23 cellular contexts compared by ENCODE assay signal in the genomic region with DNA sequence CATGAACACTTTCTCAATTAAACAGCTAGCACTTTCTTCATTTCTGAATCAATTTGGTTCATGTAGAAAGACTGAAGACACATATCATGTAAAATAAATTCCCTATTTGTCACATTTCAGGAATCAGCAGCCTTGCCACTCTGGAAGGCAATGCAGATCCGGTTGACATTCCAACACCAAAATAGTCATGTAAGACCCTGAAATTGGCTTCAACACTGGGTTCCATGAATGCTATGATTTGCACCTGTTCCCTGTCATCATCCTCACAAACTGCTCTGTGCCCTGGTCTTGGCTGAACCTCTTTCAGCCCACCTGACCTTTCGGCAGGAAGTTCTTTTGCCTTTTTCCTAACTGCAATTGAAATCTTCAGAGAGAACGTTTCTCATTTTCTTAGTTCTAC.
DNase-seq lines count a peak whose midpoint lies in the region; ATAC-seq, FAIRE-seq and TF ChIP-seq lines count a peak whose summit lies in the region.
"Had no signal": no experiment of that assay in that cellular context is flagged by ENCODE, and none has a peak within 500 bp of the region (broad histone marks: within the 10 kb centered on the region; RNA-seq: fewer than 3 reads in every experiment).

No MANE protein-coding gene starts in this region.

- intact Hi-C loops in posterior vena cava (cut with DNase I): no loop called here

- H4K5ac ChIP-seq in H1 (ENCODE audit: insufficient read length, low read depth, low read length): no peak overlapping the region

- no peak for ATAC-seq in HG02763 (IDR thresholded peaks at IDR 0.05; ENCODE audit: unreplicated experiment)
- ATAC-seq: A549 had no signal

- H3K4me3 Mint-ChIP-seq in neural progenitor cell: no peak overlapping the region
- H3K4me3 Mint-ChIP-seq: CD14-positive monocyte; CD4-positive, alpha-beta T cell; CD8-positive, alpha-beta memory T cell; H9; HFFc6 had no signal

- H3F3A ChIP-seq in neural progenitor cell (ENCODE audit: low read depth): no peaks in the 10 kb centered on the region

- H3K4me3 ChIP-seq in H1 (ENCODE audit: extremely low read depth in 1 of 4, insufficient read depth in 2 of 4, low read depth in 3 of 4, low read length in 4 of 4): no peak overlapping the region
- H3K4me3 ChIP-seq in neural progenitor cell: no peak overlapping the region
- H3K4me3 ChIP-seq: A549; BLaER1 treated with 17β-estradiol and CSF1 and Interleukin-3, amounts not matched to agents 10 nM and 100 nM had no signal

- H2BK120ac ChIP-seq in H1 (replicated peaks; ENCODE audit: low read depth, low read length): no peak overlapping the region

- no peaks in the 10 kb centered on the region for H3K9me3 Mint-ChIP-seq in neural progenitor cell

- no peak overlapping the region for H3K4me2 ChIP-seq in H1 (ENCODE audit: insufficient read depth in 1 of 2, low read depth in 2 of 2, low read length in 2 of 2)
- H3K4me2 ChIP-seq in neural progenitor cell: no peak overlapping the region
- H3K4me2 ChIP-seq: A549; BLaER1 treated with 17β-estradiol and CSF1 and Interleukin-3, amounts not matched to agents 10 nM and 100 nM had no signal

- no peak overlapping the region for H3K56ac ChIP-seq in H1 (replicated peaks; ENCODE audit: insufficient read length, low read depth, low read length)

- H3K23ac ChIP-seq in H1 (ENCODE audit: insufficient read length): no peak overlapping the region

- H3K4ac ChIP-seq in H1 (replicated peaks; ENCODE audit: insufficient read length, low read depth, low read length): no peak overlapping the region

- WGBS in H1 (ENCODE audit: extremely low coverage in 1 of 2, insufficient coverage in 1 of 2, insufficient read length in 1 of 2, insufficient replicate concordance in 2 of 2, low coverage in 1 of 2, low lambda C conversion rate in 2 of 2, missing lambda C conversion rate in 1 of 2), 2 experiments: 77% methylated on average over 3 of the region's 3 CpGs; no CpG with 5 or more reads in 1 of the 2 experiments

- H3K36me3 Mint-ChIP-seq in neural progenitor cell: no peaks in the 10 kb centered on the region
- H3K36me3 Mint-ChIP-seq: CD14-positive monocyte; CD8-positive, alpha-beta memory T cell had no signal

- H3K27me3 ChIP-seq in H1 (replicated peaks in 1 of 4; ENCODE audit: control insufficient read depth in 3 of 4, extremely low read depth in 1 of 4, insufficient read depth in 3 of 4, low read length in 3 of 4) (no peaks in the 10 kb centered on the region), neural progenitor cell (no peaks in the 10 kb centered on the region)
- H3K27me3 ChIP-seq: BE2C; BLaER1 treated with 17β-estradiol and CSF1 and Interleukin-3, amounts not matched to agents 10 nM and 100 nM had no signal

- H2BK15ac ChIP-seq in H1 (ENCODE audit: low read length): no peak overlapping the region; the same call in 1 of the 2 replicates

- no peak overlapping the region for H3K18ac ChIP-seq in H1 (ENCODE audit: extremely low read depth, low read length)

- CTCF ChIA-PET in H1 (lab: Charles Lee; ENCODE audit: partially characterized antibody): no interaction called here

- H3K4me1 ChIP-seq in H1 (replicated peaks in 1 of 4; ENCODE audit: control insufficient read depth in 3 of 4, insufficient read depth in 4 of 4, low read length in 3 of 4) (no peaks in the 10 kb centered on the region; a peak in 1 of 7 replicates), neural progenitor cell (no peaks in the 10 kb centered on the region)
- H3K4me1 ChIP-seq: A549; BE2C; BLaER1 treated with 17β-estradiol and CSF1 and Interleukin-3, amounts not matched to agents 10 nM and 100 nM had no signal

- H2AK5ac ChIP-seq in H1 (ENCODE audit: low read depth, low read length): no peak overlapping the region

- H3K27me3 Mint-ChIP-seq in neural progenitor cell (ENCODE audit: insufficient read depth, low read depth): no peaks in the 10 kb centered on the region
- H3K27me3 Mint-ChIP-seq: CD4-positive, alpha-beta T cell; CD8-positive, alpha-beta memory T cell had no signal

- H4K91ac ChIP-seq in H1 (replicated peaks; ENCODE audit: insufficient read length, low read length): no peak overlapping the region

- H2BK5ac ChIP-seq in H1 (ENCODE audit: low read depth, low read length): no peak overlapping the region

- TF ChIP-seq CTCF in H1 (IDR thresholded peaks at IDR 0.05; ENCODE audit: control extremely low read depth in 1 of 3, insufficient read depth in 1 of 3, low read depth in 1 of 3, low read length in 3 of 3): no peak
- no peak for TF ChIP-seq CTCF in neural progenitor cell (IDR thresholded peaks at IDR 0.05)

- no peak for TF ChIP-seq RAD21 in H1 (IDR thresholded peaks at IDR 0.05 in 1 of 2, conservative IDR thresholded peaks at IDR 0.05 in 1 of 2; ENCODE audit: low read depth in 2 of 2, low read length in 2 of 2)

- no peak overlapping the region for H3K14ac ChIP-seq in H1 (ENCODE audit: insufficient read length)

- H4K8ac ChIP-seq in H1 (ENCODE audit: extremely low read depth, insufficient read depth, low read length): no peak overlapping the region

- H3K4me1 Mint-ChIP-seq in neural progenitor cell: no peaks in the 10 kb centered on the region
- H3K4me1 Mint-ChIP-seq: CD14-positive monocyte; CD8-positive, alpha-beta memory T cell had no signal

- peak overlapping the region; percentile 50; the same call in 1 of the 2 replicates for H2BK20ac ChIP-seq in H1 (ENCODE audit: low read length)

- H3K9ac ChIP-seq in H1 (replicated peaks in 1 of 4; ENCODE audit: extremely low read depth in 1 of 4, low read depth in 3 of 4, low read length in 3 of 4) (no peak overlapping the region; a peak in 1 of 7 replicates), neural progenitor cell (no peak overlapping the region)
- H3K9ac ChIP-seq: BLaER1 treated with 17β-estradiol and CSF1 and Interleukin-3, amounts not matched to agents 10 nM and 100 nM had no signal

- TF ChIP-seq POLR2A in H1 (IDR thresholded peaks at IDR 0.05; ENCODE audit: control extremely low read depth in 1 of 2, low read depth in 2 of 2, low read length in 2 of 2): no peak

- H3K27ac ChIP-seq in H1 (ENCODE audit: low read depth, low read length): no peak overlapping the region
- H3K27ac ChIP-seq in neural progenitor cell: no peak overlapping the region
- H3K27ac ChIP-seq: A549; BLaER1 treated with 17β-estradiol and CSF1 and Interleukin-3, amounts not matched to agents 10 nM and 100 nM had no signal

- H3K23me2 ChIP-seq in H1 (ENCODE audit: low read depth, low read length): no peaks in the 10 kb centered on the region

- H3K36me3 ChIP-seq in H1 (ENCODE audit: control insufficient read depth in 2 of 4, insufficient read depth in 4 of 4, low read length in 3 of 4) (peaks cover 0 to 11% (median 0%) of the 10 kb centered on the region in 4 experiments; a peak in 3 of 8 replicates), neural progenitor cell (no peaks in the 10 kb centered on the region)
- H3K36me3 ChIP-seq: BE2C; BLaER1 treated with 17β-estradiol and CSF1 and Interleukin-3, amounts not matched to agents 10 nM and 100 nM had no signal

- 0 out of 2 replicates have a peak overlapping the region, but pooled peaks have one; percentile 46 for H2BK12ac ChIP-seq in H1 (ENCODE audit: low read depth, low read length)

- H4K20me1 ChIP-seq in H1 (replicated peaks in 1 of 2; ENCODE audit: control insufficient read depth in 1 of 2, insufficient read depth in 2 of 2, low read length in 2 of 2) (no peaks in the 10 kb centered on the region), neural progenitor cell (ENCODE audit: low read depth) (no peaks in the 10 kb centered on the region)
- H4K20me1 ChIP-seq: BLaER1 treated with 17β-estradiol and CSF1 and Interleukin-3, amounts not matched to agents 10 nM and 100 nM had no signal

- no peaks in the 10 kb centered on the region for H3K79me1 ChIP-seq in H1 (ENCODE audit: low read depth, low read length)

- FAIRE-seq in H1 (lab: Jason Lieb, UNC): no peak
- FAIRE-seq: A549, D721Med, GM12891, GM18507 had no signal

- H2AFZ ChIP-seq in H1 (ENCODE audit: low read length): no peak overlapping the region
- no peak overlapping the region for H2AFZ ChIP-seq in neural progenitor cell (replicated peaks)

- no peaks in the 10 kb centered on the region for H3K9me3 ChIP-seq in H1 (ENCODE audit: insufficient read depth in 2 of 2, low read depth in 1 of 2, low read length in 1 of 2)
- no peaks in the 10 kb centered on the region for H3K9me3 ChIP-seq in neural progenitor cell (ENCODE audit: low read depth)
- H3K9me3 ChIP-seq: A549; BE2C; BLaER1 treated with 17β-estradiol and CSF1 and Interleukin-3, amounts not matched to agents 10 nM and 100 nM had no signal

- H3K27ac Mint-ChIP-seq in neural progenitor cell: peak overlapping the region; percentile 19
- H3K27ac Mint-ChIP-seq: CD14-positive monocyte; CD4-positive, alpha-beta T cell; CD8-positive, alpha-beta memory T cell; HFFc6 had no signal

- POLR2A ChIA-PET in H1 (lab: Charles Lee; ENCODE audit: partially characterized antibody): no interaction called here

- H3K79me2 ChIP-seq in H1 (ENCODE audit: control insufficient read depth in 1 of 2, insufficient read depth in 2 of 2, low read length in 2 of 2) (no peaks in the 10 kb centered on the region; a peak in 1 of 4 replicates), neural progenitor cell (ENCODE audit: low read depth) (no peaks in the 10 kb centered on the region)

- peak; percentile 40 for DNase-seq in LHCN-M2 (ENCODE audit: low read depth)
- no peak for DNase-seq in H1 (ENCODE audit: low read depth in 1 of 2, low spot score in 2 of 2)
- DNase-seq in neural progenitor cell (ENCODE audit: low spot score): no peak
- no peak for DNase-seq in posterior vena cava (ENCODE audit: low spot score)
- DNase-seq in NCI-H2029 treated with DMSO at 0.1 percent for 48 hours (lab: John Stamatoyannopoulos, UW): no peak
- DNase-seq: 8988T; ACHN; AML-193; BE2C; CD4-positive, alpha-beta T cell; CD8-positive, alpha-beta memory T cell; DMS 273 treated with DMSO at 0.1 percent for 48 hours; DMS79; GF-D8; H9; HFFc6 had no signal

- TF ChIP-seq EP300 in H1 (IDR thresholded peaks at IDR 0.05; ENCODE audit: borderline replicate concordance in 1 of 2, low read depth in 2 of 2, low read length in 2 of 2): no peak

TF ChIP-seq in H1, 55 proteins besides CTCF, POLR2A, EP300 and RAD21 (continues in another document):
- TF ChIP-seq NRF1 (IDR thresholded peaks at IDR 0.05; ENCODE audit: low read depth, low read length): no peak
- no peak for TF ChIP-seq SRF (IDR thresholded peaks at IDR 0.05; ENCODE audit: low read depth, low read length)
- no peak for TF ChIP-seq PHF8 (conservative IDR thresholded peaks at IDR 0.05; ENCODE audit: low read depth, low read length)
- no peak for TF ChIP-seq KDM4A (IDR thresholded peaks at IDR 0.05; ENCODE audit: low read depth, low read length, severe bottlenecking)
- no peak for TF ChIP-seq GABPA (IDR thresholded peaks at IDR 0.05; ENCODE audit: borderline replicate concordance, insufficient read depth, low read length)
- TF ChIP-seq SIN3A (conservative IDR thresholded peaks at IDR 0.05 in 1 of 2, IDR thresholded peaks at IDR 0.05 in 1 of 2; ENCODE audit: low read depth in 1 of 2, low read length in 2 of 2): no peak
- TF ChIP-seq TEAD4 (IDR thresholded peaks at IDR 0.05; ENCODE audit: low read depth, low read length): no peak
- TF ChIP-seq NANOG (IDR thresholded peaks at IDR 0.05; ENCODE audit: insufficient read depth, low read depth, low read length, poor library complexity, severe bottlenecking): no peak
- TF ChIP-seq SAP30 (IDR thresholded peaks at IDR 0.05; ENCODE audit: insufficient read depth, insufficient replicate concordance, low read length): no peak
- no peak for TF ChIP-seq SP2 (IDR thresholded peaks at IDR 0.05; ENCODE audit: low read length)
